In genomic region chr3:136141296-136141785, GRCh38 we compare ENCODE assay signal across 15 cellular contexts. TPM values are rescaled to one million over a fixed set of nuclear protein-coding genes. Genes with fewer than 3 reads are reported as not detected.
DNase-seq lines count a peak whose midpoint lies in the region; TF ChIP-seq lines count a peak whose summit lies in the region.
"Had no signal": no experiment of that assay in that cellular context is flagged by ENCODE, and none has a peak within 500 bp of the region (broad histone marks: within the 10 kb centered on the region; RNA-seq: fewer than 3 reads in every experiment).

No MANE protein-coding gene starts in this region.

- H3K27me3 Mint-ChIP-seq in MCF 10A (ENCODE audit: insufficient read depth, unreplicated experiment): no peaks in the 10 kb centered on the region
- H3K27me3 Mint-ChIP-seq in activated naive CD8-positive, alpha-beta T cell treated with anti-CD3 and anti-CD28 coated beads for 36 hours: no peaks in the 10 kb centered on the region
- H3K27me3 Mint-ChIP-seq in activated T-helper 2 cell treated with anti-CD3 and anti-CD28 coated beads, Interferon-gamma antibody, Interleukin-2, Interleukin-4, amounts not matched to agents 10 μg/mL and 5 μg/mL and 100 μg/mL, durations not matched to agents 14 hours and 24 hours and 36 hours (ENCODE audit: low read depth): no peaks in the 10 kb centered on the region
- H3K27me3 Mint-ChIP-seq: activated CD4-positive, alpha-beta memory T cell treated with anti-CD3 and anti-CD28 coated beads, Interleukin-2, amount 10 ng/mL, durations not matched to agents 7 days and 5 days had no signal

- H3K9me3 Mint-ChIP-seq in MCF 10A (ENCODE audit: unreplicated experiment): no peaks in the 10 kb centered on the region
- no peaks in the 10 kb centered on the region for H3K9me3 Mint-ChIP-seq in activated naive CD8-positive, alpha-beta T cell treated with anti-CD3 and anti-CD28 coated beads for 36 hours
- no peaks in the 10 kb centered on the region for H3K9me3 Mint-ChIP-seq in activated T-helper 2 cell treated with anti-CD3 and anti-CD28 coated beads, Interferon-gamma antibody, Interleukin-2, Interleukin-4, amounts not matched to agents 10 μg/mL and 5 μg/mL and 100 μg/mL, durations not matched to agents 14 hours and 24 hours and 36 hours
- H3K9me3 Mint-ChIP-seq: activated CD4-positive, alpha-beta memory T cell treated with anti-CD3 and anti-CD28 coated beads, Interleukin-2, amount 10 ng/mL, durations not matched to agents 7 days and 5 days; nephron had no signal

- POLR2A ChIA-PET in MCF 10A (lab: Yijun Ruan, JAX): interaction anchor here (1.0 to 2.2 kb wide), 3 partner anchors 9 to 55 kb away, joined by 3 to 16 read pairs (median 7); partner anchors contain the start of gene MSL2

- CTCF ChIA-PET in MCF 10A (lab: Yijun Ruan, JAX): interaction anchor here (0.5 to 0.7 kb wide), 4 partner anchors 56 to 798 kb away, joined by 3 to 4 read pairs (median 3); no protein-coding TSS in a partner anchor

- no peak overlapping the region for H3K23ac ChIP-seq in trophoblast cell (ENCODE audit: low read length)

- H3K27ac Mint-ChIP-seq in MCF 10A (ENCODE audit: low read depth, unreplicated experiment): peak overlapping the region; percentile 87
- peak overlapping the region; percentile 5 for H3K27ac Mint-ChIP-seq in activated naive CD8-positive, alpha-beta T cell treated with anti-CD3 and anti-CD28 coated beads for 36 hours
- no peak overlapping the region for H3K27ac Mint-ChIP-seq in activated T-helper 2 cell treated with anti-CD3 and anti-CD28 coated beads, Interferon-gamma antibody, Interleukin-2, Interleukin-4, amounts not matched to agents 10 μg/mL and 5 μg/mL and 100 μg/mL, durations not matched to agents 14 hours and 24 hours and 36 hours
- H3K27ac Mint-ChIP-seq: activated CD4-positive, alpha-beta memory T cell treated with anti-CD3 and anti-CD28 coated beads, Interleukin-2, amount 10 ng/mL, durations not matched to agents 7 days and 5 days; nephron had no signal

- no TSS peak for BruUV-seq in MCF 10A (replicated peaks; lab: Mats Ljungman, UMichigan)

- no peak for TF ChIP-seq CTCF in MCF 10A (IDR thresholded peaks at IDR 0.05; ENCODE audit: unreplicated experiment)
- TF ChIP-seq CTCF in breast epithelium (IDR thresholded peaks at IDR 0.05): no peak

- no peak overlapping the region for H3K14ac ChIP-seq in trophoblast cell (ENCODE audit: low read length)

- H4K8ac ChIP-seq in trophoblast cell (ENCODE audit: low read depth, low read length): no peak overlapping the region

- H2AFZ ChIP-seq in trophoblast cell (ENCODE audit: insufficient read depth, low read length, poor library complexity): no peak overlapping the region

- H4K91ac ChIP-seq in trophoblast cell (ENCODE audit: low read depth, low read length): no peak overlapping the region

- H3K36me3 ChIP-seq in breast epithelium (no peaks in the 10 kb centered on the region), trophoblast cell (ENCODE audit: control insufficient read depth in 1 of 2, insufficient read depth in 2 of 2, low read length in 2 of 2) (peaks cover 2 to 6% of the 10 kb centered on the region in 2 experiments)
- H3K36me3 ChIP-seq: transverse colon had no signal

- no peak overlapping the region for H3K9ac ChIP-seq in trophoblast cell (ENCODE audit: low read length)

- no peak for DNase-seq in MCF 10A (ENCODE audit: unreplicated experiment)
- no peak for DNase-seq in breast epithelium (ENCODE audit: low spot score in 2 of 2)
- no peak for DNase-seq in activated naive CD8-positive, alpha-beta T cell treated with anti-CD3 and anti-CD28 coated beads for 36 hours
- DNase-seq in kidney tubule cell (ENCODE audit: low spot score): peak; percentile 34
- DNase-seq in NAMALWA (ENCODE audit: low spot score): no peak
- DNase-seq in GDM1 (lab: John Stamatoyannopoulos, UW): no peak
- no peak for DNase-seq in trophoblast cell
- DNase-seq in activated T-helper 2 cell treated with anti-CD3 and anti-CD28 coated beads, Interferon-gamma antibody, Interleukin-2, Interleukin-4, amounts not matched to agents 10 μg/mL and 5 μg/mL and 100 μg/mL, durations not matched to agents 14 hours and 24 hours and 36 hours (ENCODE audit: low spot score): no peak
- DNase-seq: activated CD4-positive, alpha-beta memory T cell treated with anti-CD3 and anti-CD28 coated beads, Interleukin-2, amount 10 ng/mL, durations not matched to agents 7 days and 5 days; DND-41; GOT3; transverse colon had no signal

- H4K12ac ChIP-seq in trophoblast cell (ENCODE audit: low read depth, low read length): no peak overlapping the region

- H3K27ac ChIP-seq in breast epithelium (peak overlapping the region in 1 of 2 donors; percentile 67), trophoblast cell (ENCODE audit: low read depth, low read length) (no peak overlapping the region)
- H3K27ac ChIP-seq: HL-60 had no signal

- H3K4ac ChIP-seq in trophoblast cell (ENCODE audit: low read depth, low read length): no peak overlapping the region

- H2AK5ac ChIP-seq in trophoblast cell (ENCODE audit: low read length): no peak overlapping the region

- no peaks in the 10 kb centered on the region for H3K4me1 ChIP-seq in breast epithelium
- peaks cover 0 to 6% of the 10 kb centered on the region in 2 experiments for H3K4me1 ChIP-seq in trophoblast cell (ENCODE audit: control insufficient read depth in 1 of 2, insufficient read depth in 2 of 2, low read length in 2 of 2)

- TF ChIP-seq POLR2A in breast epithelium (IDR thresholded peaks at IDR 0.05): no peak

- intact Hi-C loops in MCF 10A (cut with micrococcal nuclease): loop anchor here (5.0 kb wide), 1 partner anchor 111 kb away; the partner anchor contains the start of gene PCCB
- intact Hi-C loops in breast epithelium (cut with DNase I; ENCODE audit: low total_unique reads): no loop called here
- intact Hi-C loops in activated T-helper 2 cell treated with anti-CD3 and anti-CD28 coated beads, Interferon-gamma antibody, Interleukin-2, Interleukin-4, amounts not matched to agents 10 μg/mL and 5 μg/mL and 100 μg/mL, durations not matched to agents 14 hours and 24 hours and 36 hours (cut with micrococcal nuclease): no loop called here

- H3K4me3 ChIP-seq in breast epithelium (no peak overlapping the region), trophoblast cell (ENCODE audit: low read depth, low read length) (no peak overlapping the region)
- H3K4me3 ChIP-seq: gastroesophageal sphincter, transverse colon had no signal

- no peak overlapping the region for H2BK12ac ChIP-seq in trophoblast cell (ENCODE audit: low read length)

- peaks cover 23% of the 10 kb centered on the region for H3K4me1 Mint-ChIP-seq in MCF 10A (ENCODE audit: insufficient read depth, unreplicated experiment)
- H3K4me1 Mint-ChIP-seq in activated naive CD8-positive, alpha-beta T cell treated with anti-CD3 and anti-CD28 coated beads for 36 hours: peaks cover 18% of the 10 kb centered on the region
- H3K4me1 Mint-ChIP-seq in activated T-helper 2 cell treated with anti-CD3 and anti-CD28 coated beads, Interferon-gamma antibody, Interleukin-2, Interleukin-4, amounts not matched to agents 10 μg/mL and 5 μg/mL and 100 μg/mL, durations not matched to agents 14 hours and 24 hours and 36 hours (ENCODE audit: low read depth): peaks cover 6% of the 10 kb centered on the region
- H3K4me1 Mint-ChIP-seq: nephron had no signal

- no peak overlapping the region for H3K18ac ChIP-seq in trophoblast cell (ENCODE audit: low read length)

- no peaks in the 10 kb centered on the region for H3K9me3 ChIP-seq in breast epithelium
- no peaks in the 10 kb centered on the region for H3K9me3 ChIP-seq in trophoblast cell (ENCODE audit: insufficient read depth, low read depth, low read length)
- H3K9me3 ChIP-seq: gastroesophageal sphincter, transverse colon had no signal

- no peak overlapping the region for H3K4me3 Mint-ChIP-seq in MCF 10A (ENCODE audit: unreplicated experiment)
- no peak overlapping the region for H3K4me3 Mint-ChIP-seq in activated naive CD8-positive, alpha-beta T cell treated with anti-CD3 and anti-CD28 coated beads for 36 hours
- H3K4me3 Mint-ChIP-seq in activated T-helper 2 cell treated with anti-CD3 and anti-CD28 coated beads, Interferon-gamma antibody, Interleukin-2, Interleukin-4, amounts not matched to agents 10 μg/mL and 5 μg/mL and 100 μg/mL, durations not matched to agents 14 hours and 24 hours and 36 hours (ENCODE audit: low read depth): no peak overlapping the region
- H3K4me3 Mint-ChIP-seq: activated CD4-positive, alpha-beta memory T cell treated with anti-CD3 and anti-CD28 coated beads, Interleukin-2, amount 10 ng/mL, durations not matched to agents 7 days and 5 days; nephron had no signal

- no peak overlapping the region for H2BK120ac ChIP-seq in trophoblast cell (ENCODE audit: insufficient read depth, low read length, poor library complexity)

- H3K27me3 ChIP-seq in breast epithelium (no peaks in the 10 kb centered on the region), trophoblast cell (ENCODE audit: insufficient read depth, low read length) (no peaks in the 10 kb centered on the region)
- H3K27me3 ChIP-seq: gastroesophageal sphincter, transverse colon had no signal

- H3K36me3 Mint-ChIP-seq in MCF 10A (ENCODE audit: insufficient read depth, unreplicated experiment): peaks cover 45% of the 10 kb centered on the region
- peaks cover 5% of the 10 kb centered on the region for H3K36me3 Mint-ChIP-seq in activated naive CD8-positive, alpha-beta T cell treated with anti-CD3 and anti-CD28 coated beads for 36 hours
- peaks cover 10% of the 10 kb centered on the region for H3K36me3 Mint-ChIP-seq in activated T-helper 2 cell treated with anti-CD3 and anti-CD28 coated beads, Interferon-gamma antibody, Interleukin-2, Interleukin-4, amounts not matched to agents 10 μg/mL and 5 μg/mL and 100 μg/mL, durations not matched to agents 14 hours and 24 hours and 36 hours (ENCODE audit: low read depth)

- H2BK5ac ChIP-seq in trophoblast cell (ENCODE audit: low read depth, low read length, poor library complexity): no peak overlapping the region

- no peak overlapping the region for H3K4me2 ChIP-seq in trophoblast cell (ENCODE audit: low read length)

- no peaks in the 10 kb centered on the region for H3K79me2 ChIP-seq in trophoblast cell (ENCODE audit: control insufficient read depth, insufficient read depth, low read length, poor library complexity)

- no peaks in the 10 kb centered on the region for H3K79me1 ChIP-seq in trophoblast cell (ENCODE audit: low read length)

RNA-seq across cellular contexts. Expression of gene MSL2, which starts 54.8 kb away (rescaled TPM):
- 24.6 and 33.4 TPM in 2 replicates for total RNA-seq in MCF 10A (2022)
- 10 to 100 TPM; 25.8 to 46.5 (median 27.5) TPM for total RNA-seq in breast epithelium
- 10 to 100 TPM; 44.0 to 44.1 TPM for total RNA-seq in activated naive CD8-positive, alpha-beta T cell treated with anti-CD3 and anti-CD28 coated beads for 36 hours
- polyA plus RNA-seq in trophoblast cell (2013): 15.5 and 16.4 TPM in 2 replicates
- total RNA-seq in activated T-helper 2 cell treated with anti-CD3 and anti-CD28 coated beads, Interferon-gamma antibody, Interleukin-2, Interleukin-4, amounts not matched to agents 10 μg/mL and 5 μg/mL and 100 μg/mL, durations not matched to agents 14 hours and 24 hours and 36 hours: 37.0 and 37.1 TPM in 2 replicates
